In the genomic region with DNA sequence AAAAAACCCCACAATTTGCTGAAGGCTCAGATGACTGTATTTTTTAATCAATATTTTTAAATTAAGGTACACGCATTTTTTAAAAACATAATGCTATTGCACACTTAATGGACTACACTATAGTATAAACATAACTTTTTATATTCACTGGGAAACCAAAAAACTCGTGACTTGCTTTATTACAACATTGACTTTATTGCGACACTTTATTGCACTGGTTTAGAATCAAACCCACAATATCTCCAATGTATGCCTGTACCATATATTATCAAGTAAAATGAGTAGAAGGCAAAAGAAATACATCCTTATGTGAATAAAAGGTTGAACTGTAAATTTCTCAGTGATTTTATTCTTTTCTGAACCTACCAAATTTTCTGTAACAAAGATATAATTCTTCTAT, we compare ENCODE assay signal across 16 cellular contexts. TPM values are rescaled to one million over a fixed set of nuclear protein-coding genes. Genes with fewer than 3 reads are reported as not detected.
DNase-seq lines count a peak whose midpoint lies in the region; ATAC-seq and TF ChIP-seq lines count a peak whose summit lies in the region.
"Had no signal": no experiment of that assay in that cellular context is flagged by ENCODE, and none has a peak within 500 bp of the region (broad histone marks: within the 10 kb centered on the region; RNA-seq: fewer than 3 reads in every experiment).

No MANE protein-coding gene starts in this region.

- no TSS peak for BruUV-seq in MCF 10A (replicated peaks; lab: Mats Ljungman, UMichigan)

- no peaks in the 10 kb centered on the region for H3K9me3 Mint-ChIP-seq in MCF 10A (ENCODE audit: unreplicated experiment)
- no peaks in the 10 kb centered on the region for H3K9me3 Mint-ChIP-seq in stimulated activated effector memory CD8-positive, alpha-beta T cell treated with anti-CD3 and anti-CD28 coated beads, Interleukin-12 subunit alpha, Interleukin-12 subunit beta, amount 100 ng/mL, for 72 hours
- H3K9me3 Mint-ChIP-seq in CD8-positive, alpha-beta memory T cell: no peaks in the 10 kb centered on the region
- H3K9me3 Mint-ChIP-seq: H9 had no signal

- H3K36me3 ChIP-seq in breast epithelium (no peaks in the 10 kb centered on the region), SK-N-MC (ENCODE audit: insufficient read depth, low read length) (peaks cover 7% of the 10 kb centered on the region), mucosa of descending colon (ENCODE audit: low read depth) (no peaks in the 10 kb centered on the region)
- H3K36me3 ChIP-seq in CD8-positive, alpha-beta memory T cell (ENCODE audit: insufficient read depth, low read length): no peaks in the 10 kb centered on the region

- no peaks in the 10 kb centered on the region for H3K27me3 Mint-ChIP-seq in MCF 10A (ENCODE audit: insufficient read depth, unreplicated experiment)
- no peaks in the 10 kb centered on the region for H3K27me3 Mint-ChIP-seq in CD8-positive, alpha-beta memory T cell

- no peak overlapping the region for H3K4me3 Mint-ChIP-seq in MCF 10A (ENCODE audit: unreplicated experiment)
- H3K4me3 Mint-ChIP-seq in stimulated activated effector memory CD8-positive, alpha-beta T cell treated with anti-CD3 and anti-CD28 coated beads, Interleukin-12 subunit alpha, Interleukin-12 subunit beta, amount 100 ng/mL, for 72 hours: no peak overlapping the region
- H3K4me3 Mint-ChIP-seq in CD8-positive, alpha-beta memory T cell: no peak overlapping the region
- H3K4me3 Mint-ChIP-seq: H9 had no signal

- intact Hi-C loops in MCF 10A (cut with micrococcal nuclease): no loop called here
- intact Hi-C loops in breast epithelium (cut with DNase I; ENCODE audit: low total_unique reads): no loop called here
- intact Hi-C loops in mucosa of descending colon (cut with DNase I, micrococcal nuclease): no loop called here

- no peaks in the 10 kb centered on the region for H3K27me3 ChIP-seq in breast epithelium
- no peaks in the 10 kb centered on the region for H3K27me3 ChIP-seq in CD8-positive, alpha-beta memory T cell (ENCODE audit: insufficient read depth, low read length, poor library complexity, severe bottlenecking)
- H3K27me3 ChIP-seq: BLaER1 treated with 17β-estradiol and CSF1 and Interleukin-3, amounts not matched to agents 10 nM and 100 nM had no signal

- peak; percentile 35 for DNase-seq in MCF 10A (ENCODE audit: unreplicated experiment)
- no peak for DNase-seq in breast epithelium (ENCODE audit: low spot score in 2 of 2)
- DNase-seq in MV-4-11 (lab: John Stamatoyannopoulos, UW): peak; percentile 34
- DNase-seq in SK-N-MC (ENCODE audit: low read depth, low spot score): peak; percentile 47
- DNase-seq in mucosa of descending colon: no peak
- DNase-seq in stimulated activated effector memory CD8-positive, alpha-beta T cell treated with anti-CD3 and anti-CD28 coated beads, Interleukin-12 subunit alpha, Interleukin-12 subunit beta, amount 100 ng/mL, for 72 hours (ENCODE audit: low spot score in 2 of 2): no peak
- DNase-seq in CD8-positive, alpha-beta memory T cell: no peak
- no peak for DNase-seq in NCI-H69 (lab: John Stamatoyannopoulos, UW)
- DNase-seq: 8988T, DMS 273 treated with DMSO at 0.1 percent for 48 hours, H9, NCI-H1092 treated with DMSO at 0.1 percent for 48 hours, NCI-H2081 treated with DMSO at 0.1 percent for 48 hours, NCI-H510A treated with DMSO at 0.1 percent for 48 hours, RPMI8226 had no signal

- no peak overlapping the region for H3K9ac ChIP-seq in SK-N-MC (ENCODE audit: insufficient read length)
- H3K9ac ChIP-seq: BLaER1 treated with 17β-estradiol and CSF1 and Interleukin-3, amounts not matched to agents 10 nM and 100 nM had no signal

- H3K9me3 ChIP-seq in breast epithelium (no peaks in the 10 kb centered on the region), SK-N-MC (ENCODE audit: low read depth, low read length) (no peaks in the 10 kb centered on the region), mucosa of descending colon (no peaks in the 10 kb centered on the region)
- no peaks in the 10 kb centered on the region for H3K9me3 ChIP-seq in CD8-positive, alpha-beta memory T cell (ENCODE audit: low read length)

- no peak for TF ChIP-seq CTCF in MCF 10A (IDR thresholded peaks at IDR 0.05; ENCODE audit: unreplicated experiment)
- no peak for TF ChIP-seq CTCF in breast epithelium (IDR thresholded peaks at IDR 0.05)
- no peak for TF ChIP-seq CTCF in mucosa of descending colon (IDR thresholded peaks at IDR 0.05)

- H3K27ac ChIP-seq in breast epithelium (no peak overlapping the region), SK-N-MC (peak overlapping the region; percentile 43; the same call in 1 of the 2 replicates)
- no peak overlapping the region for H3K27ac ChIP-seq in CD8-positive, alpha-beta memory T cell (ENCODE audit: low read depth, low read length)
- H3K27ac ChIP-seq: BLaER1 treated with 17β-estradiol and CSF1 and Interleukin-3, amounts not matched to agents 10 nM and 100 nM had no signal

- H3K4me1 Mint-ChIP-seq in MCF 10A (ENCODE audit: insufficient read depth, unreplicated experiment): peaks cover 27% of the 10 kb centered on the region
- H3K4me1 Mint-ChIP-seq in stimulated activated effector memory CD8-positive, alpha-beta T cell treated with anti-CD3 and anti-CD28 coated beads, Interleukin-12 subunit alpha, Interleukin-12 subunit beta, amount 100 ng/mL, for 72 hours: peaks cover 66% of the 10 kb centered on the region
- peaks cover 69 to 94% (median 92%) of the 10 kb centered on the region in 3 donors for H3K4me1 Mint-ChIP-seq in CD8-positive, alpha-beta memory T cell

- TF ChIP-seq POLR2A in breast epithelium (IDR thresholded peaks at IDR 0.05): no peak

- H3K36me3 Mint-ChIP-seq in MCF 10A (ENCODE audit: insufficient read depth, unreplicated experiment): peaks cover 14% of the 10 kb centered on the region
- peaks cover 33% of the 10 kb centered on the region for H3K36me3 Mint-ChIP-seq in stimulated activated effector memory CD8-positive, alpha-beta T cell treated with anti-CD3 and anti-CD28 coated beads, Interleukin-12 subunit alpha, Interleukin-12 subunit beta, amount 100 ng/mL, for 72 hours
- peaks cover 0 to 50% (median 20%) of the 10 kb centered on the region in 3 donors for H3K36me3 Mint-ChIP-seq in CD8-positive, alpha-beta memory T cell

- POLR2A ChIA-PET in MCF 10A (lab: Yijun Ruan, JAX): no interaction called here
- POLR2A ChIA-PET in CD8-positive, alpha-beta memory T cell (lab: Charles Lee): no interaction called here

- peak; percentile 23 for ATAC-seq in mucosa of descending colon
- no peak for ATAC-seq in stimulated activated effector memory CD8-positive, alpha-beta T cell treated with anti-CD3 and anti-CD28 coated beads, Interleukin-12 subunit alpha, Interleukin-12 subunit beta, amount 100 ng/mL, for 72 hours

- CTCF ChIA-PET in MCF 10A (lab: Yijun Ruan, JAX): interaction anchor here (0.7 kb wide), 1 partner anchor 1745 kb away, joined by 3 read pairs; no protein-coding TSS in a partner anchor
- CTCF ChIA-PET in CD8-positive, alpha-beta memory T cell (lab: Charles Lee): no interaction called here

- H3K27ac Mint-ChIP-seq in MCF 10A (ENCODE audit: low read depth, unreplicated experiment): no peak overlapping the region
- no peak overlapping the region for H3K27ac Mint-ChIP-seq in stimulated activated effector memory CD8-positive, alpha-beta T cell treated with anti-CD3 and anti-CD28 coated beads, Interleukin-12 subunit alpha, Interleukin-12 subunit beta, amount 100 ng/mL, for 72 hours
- no peak overlapping the region for H3K27ac Mint-ChIP-seq in CD8-positive, alpha-beta memory T cell

- H3K4me1 ChIP-seq in breast epithelium (no peaks in the 10 kb centered on the region), mucosa of descending colon (ENCODE audit: low read depth) (peaks cover 4% of the 10 kb centered on the region)
- H3K4me1 ChIP-seq in CD8-positive, alpha-beta memory T cell (ENCODE audit: insufficient read depth, low read length): peaks cover 30% of the 10 kb centered on the region

- H3K4me3 ChIP-seq in breast epithelium (no peak overlapping the region), SK-N-MC (0 out of 2 replicates have a peak overlapping the region, but pooled peaks have one; percentile 1), mucosa of descending colon (no peak overlapping the region)
- H3K4me3 ChIP-seq in CD8-positive, alpha-beta memory T cell (ENCODE audit: low read length): no peak overlapping the region
- H3K4me3 ChIP-seq: BLaER1 treated with 17β-estradiol and CSF1 and Interleukin-3, amounts not matched to agents 10 nM and 100 nM had no signal

RNA-seq across cellular contexts. Expression of gene RICTOR, which starts 53.7 kb away (rescaled TPM):
- 24.8 and 25.7 TPM in 2 replicates for total RNA-seq in MCF 10A (2022)
- 10 to 100 TPM; 39.0 to 79.2 (median 58.7) TPM for total RNA-seq in breast epithelium
- total RNA-seq in mucosa of descending colon: 10 to 100 TPM; 24.3 to 41.9 (median 36.5) TPM
- total RNA-seq in CD8-positive, alpha-beta memory T cell: 10 to 100 TPM; 32.0 to 32.9 TPM
- polyA plus RNA-seq in CD8-positive, alpha-beta memory T cell: 12.1 TPM

Comparison
In these comparisons a context has a peak if more than half of its experiments do, and no peak if none do; other contexts are left out.
1. DNase-seq: peak in MCF 10A (single experiment), MV-4-11 (single experiment) and SK-N-MC (single experiment); none in breast epithelium (0 of 2), mucosa of descending colon (0 of 3), stimulated activated effector memory CD8-positive, alpha-beta T cell treated with anti-CD3 and anti-CD28 coated beads, Interleukin-12 subunit alpha, Interleukin-12 subunit beta, amount 100 ng/mL, for 72 hours (0 of 2), CD8-positive, alpha-beta memory T cell (0 of 5) and NCI-H69 (single experiment).